Comparison of ENCODE assay signal across 11 cellular contexts in the genomic region with DNA sequence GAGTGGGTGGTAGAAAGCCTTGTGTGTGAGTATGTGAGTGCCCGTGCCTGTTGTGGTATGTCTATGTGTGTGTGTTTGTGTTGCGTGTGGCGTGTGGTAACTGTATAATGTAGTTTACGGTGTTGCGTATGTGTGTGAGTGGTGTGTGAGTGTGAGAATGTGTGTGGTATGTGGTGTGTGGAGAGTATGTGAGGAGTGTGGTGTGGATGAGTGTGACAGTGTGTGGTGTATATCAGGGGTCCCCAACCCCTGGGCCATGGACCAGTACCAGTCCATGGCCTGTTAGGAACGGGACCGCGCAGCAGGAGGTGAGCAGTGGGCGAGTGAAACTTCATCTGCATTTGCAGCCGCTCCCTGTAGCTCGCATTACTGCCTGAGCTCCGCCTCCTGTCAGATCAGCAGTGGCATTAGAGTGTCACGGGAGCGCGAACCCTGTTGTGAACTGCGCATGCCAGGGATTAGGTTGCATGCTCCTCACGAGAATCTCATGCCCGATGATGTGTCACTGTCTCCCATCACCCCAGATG. TPM values are rescaled to one million over a fixed set of nuclear protein-coding genes. Genes with fewer than 3 reads are reported as not detected.
A peak's percentile ranks its signal among the peaks of the same experiment; 100 is the strongest.
DNase-seq lines count a peak whose midpoint lies in the region; ATAC-seq, FAIRE-seq and TF ChIP-seq lines count a peak whose summit lies in the region.
"Had no signal": no experiment of that assay in that cellular context is flagged by ENCODE, and none has a peak within 500 bp of the region (broad histone marks: within the 10 kb centered on the region; RNA-seq: fewer than 3 reads in every experiment).

No MANE protein-coding gene starts in this region.

- no peak for ATAC-seq in natural killer cell treated with Interleukin-12 subunit alpha and Interleukin-12 subunit beta and Interleukin-15 and Interleukin-18, amount 100 ng/mL, for 72 hours

- H3K4me1 Mint-ChIP-seq in natural killer cell treated with Interleukin-12 subunit alpha and Interleukin-12 subunit beta and Interleukin-15 and Interleukin-18, amount 100 ng/mL, for 72 hours (ENCODE audit: low read depth in 2 of 2) = no peaks in the 10 kb centered on the region
- H3K4me1 Mint-ChIP-seq in activated naive CD4-positive, alpha-beta T cell treated with anti-CD3 and anti-CD28 coated beads for 36 hours (ENCODE audit: low read depth) = no peaks in the 10 kb centered on the region
- peaks cover under 1% of the 10 kb centered on the region for H3K4me1 Mint-ChIP-seq in osteocyte (ENCODE audit: unreplicated experiment)

- CTCF ChIA-PET in activated naive CD4-positive, alpha-beta T cell treated with anti-CD3 and anti-CD28 coated beads for 36 hours (lab: Charles Lee) = no interaction called here

- no peaks in the 10 kb centered on the region for H3K36me3 Mint-ChIP-seq in natural killer cell treated with Interleukin-12 subunit alpha and Interleukin-12 subunit beta and Interleukin-15 and Interleukin-18, amount 100 ng/mL, for 72 hours
- no peaks in the 10 kb centered on the region for H3K36me3 Mint-ChIP-seq in activated naive CD4-positive, alpha-beta T cell treated with anti-CD3 and anti-CD28 coated beads for 36 hours (ENCODE audit: low read depth)
- H3K36me3 Mint-ChIP-seq in osteocyte (ENCODE audit: unreplicated experiment) = no peaks in the 10 kb centered on the region

- H3K9me3 Mint-ChIP-seq in natural killer cell treated with Interleukin-12 subunit alpha and Interleukin-12 subunit beta and Interleukin-15 and Interleukin-18, amount 100 ng/mL, for 72 hours = no peaks in the 10 kb centered on the region
- H3K9me3 Mint-ChIP-seq in activated naive CD4-positive, alpha-beta T cell treated with anti-CD3 and anti-CD28 coated beads for 36 hours = no peaks in the 10 kb centered on the region
- no peaks in the 10 kb centered on the region for H3K9me3 Mint-ChIP-seq in osteocyte (ENCODE audit: unreplicated experiment)

- H3K4me3 Mint-ChIP-seq in natural killer cell treated with Interleukin-12 subunit alpha and Interleukin-12 subunit beta and Interleukin-15 and Interleukin-18, amount 100 ng/mL, for 72 hours = no peak overlapping the region
- no peak overlapping the region for H3K4me3 Mint-ChIP-seq in activated naive CD4-positive, alpha-beta T cell treated with anti-CD3 and anti-CD28 coated beads for 36 hours
- H3K4me3 Mint-ChIP-seq in osteocyte (ENCODE audit: unreplicated experiment) = no peak overlapping the region

- no peak overlapping the region for H3K27ac Mint-ChIP-seq in natural killer cell treated with Interleukin-12 subunit alpha and Interleukin-12 subunit beta and Interleukin-15 and Interleukin-18, amount 100 ng/mL, for 72 hours
- H3K27ac Mint-ChIP-seq in activated naive CD4-positive, alpha-beta T cell treated with anti-CD3 and anti-CD28 coated beads for 36 hours = no peak overlapping the region
- H3K27ac Mint-ChIP-seq in osteocyte (ENCODE audit: unreplicated experiment) = no peak overlapping the region

- peak; percentile 64 for FAIRE-seq in GM12891 (lab: Jason Lieb, UNC)

- no peak for TF ChIP-seq CTCF in osteocyte (IDR thresholded peaks at IDR 0.05)

- peaks cover 11% of the 10 kb centered on the region in 2 donors for H3K27me3 Mint-ChIP-seq in natural killer cell treated with Interleukin-12 subunit alpha and Interleukin-12 subunit beta and Interleukin-15 and Interleukin-18, amount 100 ng/mL, for 72 hours
- H3K27me3 Mint-ChIP-seq in activated naive CD4-positive, alpha-beta T cell treated with anti-CD3 and anti-CD28 coated beads for 36 hours (ENCODE audit: low read depth) = no peaks in the 10 kb centered on the region
- peaks cover 2% of the 10 kb centered on the region for H3K27me3 Mint-ChIP-seq in osteocyte (ENCODE audit: unreplicated experiment)

- intact Hi-C loops in activated naive CD4-positive, alpha-beta T cell treated with anti-CD3 and anti-CD28 coated beads for 36 hours (cut with micrococcal nuclease) = no loop called here

- TF ChIP-seq POLR2A in GM12891 (IDR thresholded peaks at IDR 0.05; ENCODE audit: low read depth, low read length) = no peak

- DNase-seq in GM12891 (ENCODE audit: insufficient read length, low spot score) = no peak
- DNase-seq in NCI-H748 treated with DMSO at 0.1 percent for 48 hours (lab: John Stamatoyannopoulos, UW) = peak; percentile 2
- DNase-seq in fibroblast of gingiva (ENCODE audit: low read depth) = peak; percentile 84
- peak; percentile 63 for DNase-seq in retina
- no peak for DNase-seq in natural killer cell treated with Interleukin-12 subunit alpha and Interleukin-12 subunit beta and Interleukin-15 and Interleukin-18, amount 100 ng/mL, for 72 hours (ENCODE audit: low spot score)
- DNase-seq in COR-L47 (lab: John Stamatoyannopoulos, UW) = no peak
- DNase-seq in activated naive CD4-positive, alpha-beta T cell treated with anti-CD3 and anti-CD28 coated beads for 36 hours = no peak
- no peak for DNase-seq in osteocyte (ENCODE audit: extremely low spot score, unreplicated experiment)
- DNase-seq: activated CD4-positive, alpha-beta T cell treated with anti-CD3 and anti-CD28 coated beads, Interleukin-2, amount 50 U/mL, for 1 hour; dorsolateral prefrontal cortex; substantia nigra had no signal

TF ChIP-seq in GM12891, 5 proteins besides CTCF, POLR2A, EP300 and RAD21:
- TF ChIP-seq POU2F2 (IDR thresholded peaks at IDR 0.05; ENCODE audit: low read depth, low read length) (no peak), SPI1 (IDR thresholded peaks at IDR 0.05; ENCODE audit: low read depth, low read length) (no peak), PAX5 (IDR thresholded peaks at IDR 0.05; ENCODE audit: insufficient read depth, low read length, severe bottlenecking) (no peak), TAF1 (IDR thresholded peaks at IDR 0.05; ENCODE audit: low read depth, low read length) (no peak), POLR2AphosphoS5 (IDR thresholded peaks at IDR 0.05; ENCODE audit: low read depth, low read length) (no peak)
TF ChIP-seq in GM12891: peak in this region for 0.

RNA-seq across cellular contexts. Expression of a gene that starts 5.7 kb away (rescaled TPM):
- polyA plus RNA-seq in GM12891 (2012; ENCODE audit: low read depth, missing spikeins) = not detected
- not detected for total RNA-seq in natural killer cell treated with Interleukin-12 subunit alpha and Interleukin-12 subunit beta and Interleukin-15 and Interleukin-18, amount 100 ng/mL, for 72 hours
- total RNA-seq in activated naive CD4-positive, alpha-beta T cell treated with anti-CD3 and anti-CD28 coated beads for 36 hours = not detected
- total RNA-seq in osteocyte = not detected in 2 replicates

RNA-seq across cellular contexts. Expression of a gene that starts 19.3 kb away (rescaled TPM):
- 34.8 TPM for polyA plus RNA-seq in GM12891 (2012; ENCODE audit: low read depth, missing spikeins)
- 100 to 1,000 TPM in 1 of 2 donors, 10 to 100 TPM in 1; 24.9 to 138 TPM for total RNA-seq in natural killer cell treated with Interleukin-12 subunit alpha and Interleukin-12 subunit beta and Interleukin-15 and Interleukin-18, amount 100 ng/mL, for 72 hours
- 10 to 100 TPM; 62.2 to 66.9 TPM for total RNA-seq in activated naive CD4-positive, alpha-beta T cell treated with anti-CD3 and anti-CD28 coated beads for 36 hours
- total RNA-seq in osteocyte = 101 and 110 TPM in 2 replicates

RNA-seq across cellular contexts. Expression of a gene that starts 49.8 kb away (rescaled TPM):
- 43.1 TPM for polyA plus RNA-seq in GM12891 (2012; ENCODE audit: low read depth, missing spikeins)
- total RNA-seq in natural killer cell treated with Interleukin-12 subunit alpha and Interleukin-12 subunit beta and Interleukin-15 and Interleukin-18, amount 100 ng/mL, for 72 hours = 10 to 100 TPM; 54.1 to 55.2 TPM
- 10 to 100 TPM; 16.6 to 19.5 TPM for total RNA-seq in activated naive CD4-positive, alpha-beta T cell treated with anti-CD3 and anti-CD28 coated beads for 36 hours
- 53.1 and 64.7 TPM in 2 replicates for total RNA-seq in osteocyte

Comparison
In these comparisons a context has a peak if more than half of its experiments do, and no peak if none do; other contexts are left out.
1. DNase-seq: peak in NCI-H748 treated with DMSO at 0.1 percent for 48 hours (single experiment), fibroblast of gingiva (single experiment) and retina (single experiment); none in GM12891 (single experiment), natural killer cell treated with Interleukin-12 subunit alpha and Interleukin-12 subunit beta and Interleukin-15 and Interleukin-18, amount 100 ng/mL, for 72 hours (single experiment), COR-L47 (single experiment), activated naive CD4-positive, alpha-beta T cell treated with anti-CD3 and anti-CD28 coated beads for 36 hours (single experiment) and osteocyte (single experiment).